11 cellular contexts compared by ENCODE assay signal in the genomic region with DNA sequence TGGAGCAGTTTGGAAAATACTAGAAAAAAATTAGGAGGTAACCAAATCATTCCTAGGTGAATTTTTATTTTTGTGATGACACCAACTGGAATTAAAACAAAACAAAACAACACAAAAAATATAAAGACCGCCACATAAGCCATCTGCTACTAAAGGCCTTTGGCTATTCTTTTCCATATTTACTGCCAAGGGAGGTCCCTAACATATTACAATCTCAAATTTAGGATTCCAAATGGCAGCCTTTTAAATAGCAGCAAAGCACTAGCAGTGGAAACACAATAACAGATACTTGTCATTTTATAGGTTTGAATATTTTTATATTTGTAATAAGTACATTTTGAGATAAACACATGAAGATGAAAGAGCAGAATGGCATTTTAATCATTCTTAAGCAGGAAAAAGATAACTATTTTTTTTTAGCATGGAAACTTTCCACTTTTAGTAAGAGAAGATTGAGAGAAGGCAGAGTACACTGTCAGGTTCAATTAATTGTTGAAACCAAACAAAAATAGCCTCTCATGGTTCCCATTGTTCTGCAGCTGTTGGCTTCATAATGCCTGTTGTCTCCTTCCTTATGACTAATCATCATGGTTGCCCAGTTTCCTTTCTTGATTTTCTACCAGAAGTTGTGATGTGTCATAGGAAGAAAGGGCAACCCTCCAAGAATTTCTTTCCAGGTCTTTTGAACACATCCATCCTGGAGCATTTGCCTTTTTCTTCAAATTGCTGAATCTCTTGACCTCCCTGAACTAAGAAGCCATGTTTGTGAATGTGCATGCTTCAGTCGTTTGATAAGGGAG.
A peak's percentile ranks its signal among the peaks of the same experiment; 100 is the strongest.
DNase-seq lines count a peak whose midpoint lies in the region; ATAC-seq and TF ChIP-seq lines count a peak whose summit lies in the region.
"Had no signal": no experiment of that assay in that cellular context is flagged by ENCODE, and none has a peak within 500 bp of the region (broad histone marks: within the 10 kb centered on the region; RNA-seq: fewer than 3 reads in every experiment).

No MANE protein-coding gene starts in this region.

- no peak overlapping the region for H3K4me3 ChIP-seq in fibroblast of pulmonary artery (replicated peaks; ENCODE audit: low read depth, low read length)
- H3K4me3 ChIP-seq in retinal pigment epithelial cell (ENCODE audit: low read length), result no peak overlapping the region
- H3K4me3 ChIP-seq: adrenal gland had no signal

- TF ChIP-seq CTCF in fibroblast of pulmonary artery (IDR thresholded peaks at IDR 0.05; ENCODE audit: low read length, missing control alignments), result no peak
- no peak for TF ChIP-seq CTCF in retinal pigment epithelial cell (conservative IDR thresholded peaks at IDR 0.05; ENCODE audit: low read depth, low read length)

- no peak for ATAC-seq in HG03457 (IDR thresholded peaks at IDR 0.05; ENCODE audit: unreplicated experiment)
- ATAC-seq in GM18502 (IDR thresholded peaks at IDR 0.05; ENCODE audit: poor library complexity, unreplicated experiment), result no peak
- ATAC-seq in GM19467 (IDR thresholded peaks at IDR 0.05; ENCODE audit: unreplicated experiment), result no peak

- peak; percentile 71 for DNase-seq in GM04504 (ENCODE audit: low read depth)
- peak; percentile 92 for DNase-seq in RPMI7951 (ENCODE audit: low read depth)
- DNase-seq in fibroblast of pulmonary artery (ENCODE audit: low read depth), result peak; percentile 97
- DNase-seq in retinal pigment epithelial cell (ENCODE audit: low read depth), result peak; percentile 79
- DNase-seq in COR-L47 (lab: John Stamatoyannopoulos, UW), result no peak
- DNase-seq: activated CD4-positive, alpha-beta T cell treated with anti-CD3 and anti-CD28 coated beads for 48 hours; NCI-H774 had no signal
